Comparison of ENCODE assay signal across 22 cellular contexts in genomic region chr13:111118898-111119607, GRCh38. TPM values are rescaled to one million over a fixed set of nuclear protein-coding genes. Genes with fewer than 3 reads are reported as not detected.
DNase-seq lines count a peak whose midpoint lies in the region; ATAC-seq and TF ChIP-seq lines count a peak whose summit lies in the region.
"Had no signal": no experiment of that assay in that cellular context is flagged by ENCODE, and none has a peak within 500 bp of the region (broad histone marks: within the 10 kb centered on the region; RNA-seq: fewer than 3 reads in every experiment).

No MANE protein-coding gene starts in this region.

- ATAC-seq in psoas muscle (no peak), GM18858 (IDR thresholded peaks at IDR 0.05; ENCODE audit: unreplicated experiment) (no peak)
- ATAC-seq in stimulated activated naive CD8-positive, alpha-beta T cell treated with anti-CD3 and anti-CD28 coated beads, Interleukin-15, amount 100 ng/mL, for 72 hours: no peak
- ATAC-seq: A549, K562, Right ventricle myocardium inferior had no signal

- no peaks in the 10 kb centered on the region for H3K9me2 ChIP-seq in hepatocyte (replicated peaks; ENCODE audit: insufficient read depth)

- no peak for TF ChIP-seq POLR2A in uterus (IDR thresholded peaks at IDR 0.05)

- no peaks in the 10 kb centered on the region for H3K79me2 ChIP-seq in hepatocyte

- H3K36me3 ChIP-seq in adipocyte (ENCODE audit: control insufficient read depth, insufficient read depth, low read length, severe bottlenecking) (no peaks in the 10 kb centered on the region), hepatocyte (replicated peaks; ENCODE audit: insufficient read depth, low read depth) (no peaks in the 10 kb centered on the region), psoas muscle (ENCODE audit: insufficient read depth in 1 of 2, low read depth in 1 of 2) (no peaks in the 10 kb centered on the region), uterus (no peaks in the 10 kb centered on the region)
- H3K36me3 ChIP-seq: Peyer's patch had no signal

- H3K27me3 ChIP-seq in adipocyte (replicated peaks; ENCODE audit: control insufficient read depth, insufficient read depth, low read length): no peaks in the 10 kb centered on the region
- peaks cover 49% of the 10 kb centered on the region for H3K27me3 ChIP-seq in hepatocyte
- H3K27me3 ChIP-seq in psoas muscle (ENCODE audit: insufficient read depth in 3 of 3, low read length in 2 of 3): no peaks in the 10 kb centered on the region
- peaks cover 0 to 8% of the 10 kb centered on the region in 2 donors for H3K27me3 ChIP-seq in uterus

- no peak for TF ChIP-seq CTCF in hepatocyte (IDR thresholded peaks at IDR 0.05; ENCODE audit: poor library complexity)
- no peak for TF ChIP-seq CTCF in psoas muscle (IDR thresholded peaks at IDR 0.05)
- TF ChIP-seq CTCF in uterus (IDR thresholded peaks at IDR 0.05): no peak

- peaks cover 14% of the 10 kb centered on the region for H3K4me1 Mint-ChIP-seq in stimulated activated naive CD8-positive, alpha-beta T cell treated with anti-CD3 and anti-CD28 coated beads, Interleukin-15, amount 100 ng/mL, for 72 hours

- H3K27me3 Mint-ChIP-seq in stimulated activated naive CD8-positive, alpha-beta T cell treated with anti-CD3 and anti-CD28 coated beads, Interleukin-15, amount 100 ng/mL, for 72 hours: peaks cover 62% of the 10 kb centered on the region

- intact Hi-C loops in psoas muscle (cut with DNase I): loop anchor here in 1 of 2 donors (5.0 kb wide), 1 partner anchor 33 kb away; no protein-coding TSS in a partner anchor
- intact Hi-C loops in uterus (cut with DNase I; ENCODE audit: low total_unique reads): no loop called here

- WGBS in hepatocyte (ENCODE audit: low lambda C conversion rate, missing lambda C conversion rate): 88% methylated on average over 9 of the region's 9 CpGs
- WGBS in psoas muscle, 3 donors: 79 to 92% (median 90%) methylated on average over 9 of the region's 9 CpGs

- no peaks in the 10 kb centered on the region for H3K9me3 ChIP-seq in adipocyte (ENCODE audit: control insufficient read depth, low read length)
- H3K9me3 ChIP-seq in hepatocyte (ENCODE audit: low read depth): no peaks in the 10 kb centered on the region
- no peaks in the 10 kb centered on the region for H3K9me3 ChIP-seq in psoas muscle
- H3K9me3 ChIP-seq in uterus: no peaks in the 10 kb centered on the region
- H3K9me3 ChIP-seq: A549, Caco-2, Peyer's patch had no signal

- no peak overlapping the region for H2AFZ ChIP-seq in hepatocyte
- H2AFZ ChIP-seq: GM23248 had no signal

- H3K27ac Mint-ChIP-seq in stimulated activated naive CD8-positive, alpha-beta T cell treated with anti-CD3 and anti-CD28 coated beads, Interleukin-15, amount 100 ng/mL, for 72 hours: no peak overlapping the region
- H3K27ac Mint-ChIP-seq: CD4-positive, alpha-beta T cell had no signal

- H3K4me3 Mint-ChIP-seq in stimulated activated naive CD8-positive, alpha-beta T cell treated with anti-CD3 and anti-CD28 coated beads, Interleukin-15, amount 100 ng/mL, for 72 hours: no peak overlapping the region

- no peaks in the 10 kb centered on the region for H4K20me1 ChIP-seq in hepatocyte (ENCODE audit: insufficient read depth, poor library complexity, severe bottlenecking)

- H3K9me3 Mint-ChIP-seq in stimulated activated naive CD8-positive, alpha-beta T cell treated with anti-CD3 and anti-CD28 coated beads, Interleukin-15, amount 100 ng/mL, for 72 hours: no peaks in the 10 kb centered on the region
- H3K9me3 Mint-ChIP-seq: CD4-positive, alpha-beta T cell had no signal

- no peak for DNase-seq in adipocyte (ENCODE audit: low read depth)
- DNase-seq in hepatocyte (ENCODE audit: low spot score): no peak
- DNase-seq in psoas muscle: no peak
- no peak for DNase-seq in uterus
- DNase-seq in SK-N-DZ (ENCODE audit: low spot score): no peak
- no peak for DNase-seq in stimulated activated naive CD8-positive, alpha-beta T cell treated with anti-CD3 and anti-CD28 coated beads, Interleukin-15, amount 100 ng/mL, for 72 hours
- DNase-seq: Caco-2; CD4-positive, alpha-beta T cell; DMS153; GF-D8; HCEC 1CT; NCI-H1105; NCI-H1694; NCI-H510A; NCI-H748 treated with DMSO at 0.1 percent for 48 hours; NK-92 treated with Interleukin-12 subunit alpha and Interleukin-12 subunit beta, amount 100 ng/mL, for 24 hours; Peyer's patch had no signal

- H3K4me2 ChIP-seq in hepatocyte: no peak overlapping the region
- H3K4me2 ChIP-seq: A549 had no signal

- peaks cover 45% of the 10 kb centered on the region for H3K4me1 ChIP-seq in adipocyte (ENCODE audit: control insufficient read depth, insufficient read depth, low read length)
- peaks cover 42% of the 10 kb centered on the region for H3K4me1 ChIP-seq in hepatocyte (ENCODE audit: insufficient read depth)
- peaks cover 31% of the 10 kb centered on the region for H3K4me1 ChIP-seq in psoas muscle
- H3K4me1 ChIP-seq in uterus: no peaks in the 10 kb centered on the region

- no peak overlapping the region for H3K4me3 ChIP-seq in adipocyte (ENCODE audit: low read length)
- no peak overlapping the region for H3K4me3 ChIP-seq in hepatocyte
- H3K4me3 ChIP-seq in psoas muscle: no peak overlapping the region
- no peak overlapping the region for H3K4me3 ChIP-seq in uterus
- H3K4me3 ChIP-seq: A549, GM23248, K562, Peyer's patch had no signal

- peak overlapping the region; percentile 90 for H3K9ac ChIP-seq in adipocyte (ENCODE audit: low read length)
- H3K9ac ChIP-seq: GM23248 had no signal

- H3K27ac ChIP-seq in hepatocyte (peak overlapping the region; percentile 95), psoas muscle (peak overlapping the region; percentile 50), uterus (peak overlapping the region; percentile 81 to 84)
- H3K27ac ChIP-seq: A549, GM23248, Peyer's patch had no signal

RNA-seq across cellular contexts. Expression of gene ARHGEF7, which starts 3.9 kb away (rescaled TPM):
- 46.8 and 49.5 TPM in 2 replicates for total RNA-seq in hepatocyte
- polyA plus RNA-seq in hepatocyte: 30.1 and 35.4 TPM in 2 replicates
- total RNA-seq in psoas muscle: 10 to 100 TPM; 44.1 to 53.6 (median 52.7) TPM
- polyA plus RNA-seq in psoas muscle: 10 to 100 TPM; 21.6 to 46.8 (median 22.3) TPM
- 100 to 1,000 TPM in 3 of 4 donors, 10 to 100 TPM in 1; 42.6 to 152 (median 127) TPM for total RNA-seq in uterus
- polyA plus RNA-seq in SK-N-DZ (2014; cell fraction: cytosol; rRNA removed): 25.8 and 36.0 TPM in 2 replicates
- polyA plus RNA-seq in SK-N-DZ (2014; cell fraction: nucleus; rRNA removed): 49.1 and 94.3 TPM in 2 replicates
